Comparison of ENCODE assay signal across 16 cellular contexts in genomic region chr20:33650753-33651561, GRCh38. TPM values are rescaled to one million over a fixed set of nuclear protein-coding genes. Genes with fewer than 3 reads are reported as not detected.
DNase-seq lines count a peak whose midpoint lies in the region; ATAC-seq and TF ChIP-seq lines count a peak whose summit lies in the region.
"Had no signal": no experiment of that assay in that cellular context is flagged by ENCODE, and none has a peak within 500 bp of the region (broad histone marks: within the 10 kb centered on the region; RNA-seq: fewer than 3 reads in every experiment).

No MANE protein-coding gene starts in this region.

- TF ChIP-seq CTCF in C4-2B (conservative IDR thresholded peaks at IDR 0.05) = no peak
- no peak for TF ChIP-seq CTCF in RWPE2 (IDR thresholded peaks at IDR 0.05; ENCODE audit: poor library complexity, severe bottlenecking)
- TF ChIP-seq CTCF in mesothelial cell of epicardium (IDR thresholded peaks at IDR 0.05; ENCODE audit: unreplicated experiment) = no peak

- H3K36me3 Mint-ChIP-seq in mesothelial cell of epicardium = peaks cover 6% of the 10 kb centered on the region

- H3K9me3 ChIP-seq in RWPE2 (ENCODE audit: severe bottlenecking) = no peaks in the 10 kb centered on the region

- H3K4me1 Mint-ChIP-seq in mesothelial cell of epicardium = peaks cover 74% of the 10 kb centered on the region

- H3K36me3 ChIP-seq in RWPE2 (ENCODE audit: low read depth) = peaks cover under 1% of the 10 kb centered on the region; the same call in 1 of the 2 replicates

- peak overlapping the region; percentile 93 for H3K27ac ChIP-seq in C4-2B
- no peak overlapping the region for H3K27ac ChIP-seq in RWPE2 (ENCODE audit: poor library complexity, severe bottlenecking)
- H3K27ac ChIP-seq: coronary artery had no signal

- H3K27ac Mint-ChIP-seq in mesothelial cell of epicardium = peak overlapping the region; percentile 94
- H3K27ac Mint-ChIP-seq: activated CD8-positive, alpha-beta memory T cell treated with anti-CD3 and anti-CD28 coated beads, Interleukin-2, amount 10 ng/mL, durations not matched to agents 7 days and 5 days had no signal

- H3K4me3 Mint-ChIP-seq in mesothelial cell of epicardium = peak overlapping the region; percentile 20
- H3K4me3 Mint-ChIP-seq: activated CD8-positive, alpha-beta memory T cell treated with anti-CD3 and anti-CD28 coated beads, Interleukin-2, amount 10 ng/mL, durations not matched to agents 7 days and 5 days had no signal

- H3K9me3 Mint-ChIP-seq in mesothelial cell of epicardium = no peaks in the 10 kb centered on the region

- no peaks in the 10 kb centered on the region for H3K4me1 ChIP-seq in RWPE2 (ENCODE audit: insufficient read depth, poor library complexity, severe bottlenecking)

- DNase-seq in ELF-1 (ENCODE audit: low read depth, low spot score) (peak; percentile 36), RWPE2 (ENCODE audit: low spot score) (no peak), mesothelial cell of epicardium (ENCODE audit: low spot score in 2 of 2, unreplicated experiment in 2 of 2) (no peak), GOT3 (lab: John Stamatoyannopoulos, UW) (no peak)
- no peak for DNase-seq in central memory CD4-positive, alpha-beta T cell
- no peak for DNase-seq in activated effector memory CD4-positive, alpha-beta T cell treated with anti-CD3 and anti-CD28 coated beads, Interleukin-2, amount 50 U/mL, for 16 hours
- DNase-seq: activated CD8-positive, alpha-beta memory T cell treated with anti-CD3 and anti-CD28 coated beads, Interleukin-2, amount 10 ng/mL, durations not matched to agents 7 days and 5 days; C1 segment of cervical spinal cord; HCEC 1CT; NCI-H187 treated with DMSO at 0.1 percent for 48 hours; stimulated activated CD4-positive, alpha-beta T cell treated with anti-CD3 and anti-CD28 coated beads, Interleukin-4, amount 100 ng/mL, for 24 hours; stimulated activated naive CD8-positive, alpha-beta T cell treated with anti-CD3 and anti-CD28 coated beads, Interleukin-15, Interleukin-2, amounts not matched to agents 100 U/mL and 50 U/mL, for 24 hours had no signal

- H3K4me3 ChIP-seq in RWPE2 (ENCODE audit: severe bottlenecking) = no peak overlapping the region
- H3K4me3 ChIP-seq: coronary artery had no signal

- no peaks in the 10 kb centered on the region for H3K27me3 ChIP-seq in RWPE2 (ENCODE audit: insufficient read depth, poor library complexity, severe bottlenecking)

- H3K27me3 Mint-ChIP-seq in mesothelial cell of epicardium (ENCODE audit: low read depth) = no peaks in the 10 kb centered on the region
- H3K27me3 Mint-ChIP-seq: activated CD8-positive, alpha-beta memory T cell treated with anti-CD3 and anti-CD28 coated beads, Interleukin-2, amount 10 ng/mL, durations not matched to agents 7 days and 5 days had no signal

- ATAC-seq in RWPE2 (ENCODE audit: low read depth) (peak; percentile 20; the same call in 2 of the 3 replicates), HG03457 (IDR thresholded peaks at IDR 0.05; ENCODE audit: unreplicated experiment) (no peak)
- ATAC-seq: activated CD8-positive, alpha-beta memory T cell treated with anti-CD3 and anti-CD28 coated beads, Interleukin-2, amount 10 ng/mL, durations not matched to agents 7 days and 5 days; stimulated activated naive CD8-positive, alpha-beta T cell treated with anti-CD3 and anti-CD28 coated beads, Interleukin-15, Interleukin-2, amounts not matched to agents 100 U/mL and 50 U/mL, for 24 hours had no signal

RNA-seq across cellular contexts. Expression of gene C20orf144, which starts 11.2 kb away (rescaled TPM):
- 0.09 to 0.20 TPM (median 0.11 TPM) in 3 replicates for total RNA-seq in mesothelial cell of epicardium
- total RNA-seq: renal cortical epithelial cell had no signal

RNA-seq across cellular contexts. Expression of gene ACTL10, which starts 15.8 kb away (rescaled TPM):
- 0.63 to 0.86 TPM (median 0.66 TPM) in 3 replicates for total RNA-seq in mesothelial cell of epicardium

RNA-seq across cellular contexts. Expression of gene NECAB3, which starts 23.3 kb away (rescaled TPM):
- 58.4 to 60.1 TPM (median 58.6 TPM) in 3 replicates for total RNA-seq in mesothelial cell of epicardium

RNA-seq across cellular contexts. Expression of gene E2F1, which starts 35.2 kb away (rescaled TPM):
- total RNA-seq in mesothelial cell of epicardium = 16.7 to 18.1 TPM (median 16.9 TPM) in 3 replicates
